In the genomic region with DNA sequence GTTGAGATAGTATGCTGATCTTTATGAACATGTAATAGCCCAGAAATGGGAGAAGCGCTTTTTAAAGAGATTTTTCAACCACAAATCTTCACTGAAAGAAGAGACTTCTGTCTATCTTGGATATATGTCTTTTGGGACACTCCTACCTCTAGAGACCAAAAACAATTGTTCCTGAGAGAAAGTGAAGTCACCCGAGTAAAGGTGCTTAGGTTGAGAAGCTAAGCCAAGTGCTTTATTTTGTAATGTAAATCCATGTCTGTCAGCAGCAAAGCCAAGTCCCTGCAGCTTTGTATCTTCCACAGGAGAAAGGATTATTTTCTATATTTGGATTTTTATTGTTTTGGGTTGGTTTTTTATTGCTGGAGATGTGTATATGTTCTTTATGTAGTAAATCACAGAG, we compare ENCODE assay signal across 37 cellular contexts.
"Had no signal": no experiment of that assay in that cellular context is flagged by ENCODE, and none has a peak within 500 bp of the region (broad histone marks: within the 10 kb centered on the region; RNA-seq: fewer than 3 reads in every experiment).

No MANE protein-coding gene starts in this region.

- H3K36me3 ChIP-seq: adrenal gland, esophagus muscularis mucosa, gastrocnemius medialis, heart left ventricle, WERI-Rb-1 had no signal

- H3K4me1 Mint-ChIP-seq: activated CD4-positive, alpha-beta T cell treated with anti-CD3 and anti-CD28 coated beads for 36 hours; activated CD4-positive, alpha-beta T cell treated with anti-CD3 and anti-CD28 coated beads, Interleukin-2, amount 10 ng/mL, durations not matched to agents 24 days and 14 days; activated CD8-positive, alpha-beta memory T cell treated with anti-CD3 and anti-CD28 coated beads, Interleukin-2, amount 10 ng/mL, durations not matched to agents 7 days and 5 days; activated naive CD4-positive, alpha-beta T cell treated with anti-CD3 and anti-CD28 coated beads, Interleukin-2, amount 50 U/mL, for 24 hours; activated naive CD8-positive, alpha-beta T cell treated with anti-CD3 and anti-CD28 coated beads for 36 hours; activated naive CD8-positive, alpha-beta T cell treated with anti-CD3 and anti-CD28 coated beads, Interleukin-2, amount 50 U/mL, for 24 hours had no signal

- H3K36me3 Mint-ChIP-seq: activated CD4-positive, alpha-beta memory T cell treated with anti-CD3 and anti-CD28 coated beads for 36 hours; activated CD8-positive, alpha-beta memory T cell treated with anti-CD3 and anti-CD28 coated beads, Interleukin-2, amount 10 ng/mL, durations not matched to agents 7 days and 5 days; activated naive CD4-positive, alpha-beta T cell treated with anti-CD3 and anti-CD28 coated beads, Interleukin-2, amount 50 U/mL, for 24 hours; activated naive CD8-positive, alpha-beta T cell treated with anti-CD3 and anti-CD28 coated beads for 36 hours had no signal

- H3K27ac ChIP-seq: adrenal gland, body of pancreas, esophagus muscularis mucosa, foreskin keratinocyte, gastrocnemius medialis, heart left ventricle, WERI-Rb-1 had no signal

- FAIRE-seq: colon had no signal

- H3K4me3 Mint-ChIP-seq: activated CD4-positive, alpha-beta memory T cell treated with anti-CD3 and anti-CD28 coated beads for 36 hours; activated CD4-positive, alpha-beta T cell treated with anti-CD3 and anti-CD28 coated beads for 36 hours; activated CD4-positive, alpha-beta T cell treated with anti-CD3 and anti-CD28 coated beads, Interleukin-2, amount 10 ng/mL, durations not matched to agents 24 days and 14 days; activated CD8-positive, alpha-beta memory T cell treated with anti-CD3 and anti-CD28 coated beads, Interleukin-2, amount 10 ng/mL, durations not matched to agents 7 days and 5 days; activated CD8-positive, alpha-beta T cell treated with anti-CD3 and anti-CD28 coated beads, Interleukin-2, amount 10 ng/mL, durations not matched to agents 7 days and 5 days; activated naive CD4-positive, alpha-beta T cell treated with anti-CD3 and anti-CD28 coated beads for 36 hours; activated naive CD4-positive, alpha-beta T cell treated with anti-CD3 and anti-CD28 coated beads, Interleukin-2, amount 50 U/mL, for 24 hours; activated naive CD8-positive, alpha-beta T cell treated with anti-CD3 and anti-CD28 coated beads for 36 hours; activated naive CD8-positive, alpha-beta T cell treated with anti-CD3 and anti-CD28 coated beads, Interleukin-2, amount 50 U/mL, for 24 hours; activated T-helper 1 cell treated with anti-CD3 and anti-CD28 coated beads, Interleukin-12 subunit alpha, Interleukin-12 subunit beta, Interleukin-2, Interleukin-4 antibody, amounts not matched to agents 30 ng/mL and 10 ng/mL and 1 ng/mL, durations not matched to agents 14 hours and 24 hours and 36 hours; effector memory CD8-positive, alpha-beta T cell; T-helper 1 cell treated with Interleukin-12 subunit alpha and Interleukin-12 subunit beta and Interleukin-4 antibody, amounts not matched to agents 30 μg/mL and 1 μg/mL, for 36 hours; T-helper 2 cell treated with Interferon-gamma antibody and Interleukin-4, amounts not matched to agents 5 μg/mL and 100 μg/mL, for 36 hours had no signal

- H3K27ac Mint-ChIP-seq: activated CD4-positive, alpha-beta memory T cell treated with anti-CD3 and anti-CD28 coated beads for 36 hours; activated CD4-positive, alpha-beta T cell treated with anti-CD3 and anti-CD28 coated beads for 36 hours; activated CD4-positive, alpha-beta T cell treated with anti-CD3 and anti-CD28 coated beads, Interleukin-2, amount 10 ng/mL, durations not matched to agents 24 days and 14 days; activated CD8-positive, alpha-beta memory T cell treated with anti-CD3 and anti-CD28 coated beads, Interleukin-2, amount 10 ng/mL, durations not matched to agents 7 days and 5 days; activated CD8-positive, alpha-beta T cell treated with anti-CD3 and anti-CD28 coated beads, Interleukin-2, amount 10 ng/mL, durations not matched to agents 7 days and 5 days; activated naive CD4-positive, alpha-beta T cell treated with anti-CD3 and anti-CD28 coated beads for 36 hours; activated naive CD4-positive, alpha-beta T cell treated with anti-CD3 and anti-CD28 coated beads, Interleukin-2, amount 50 U/mL, for 24 hours; activated naive CD8-positive, alpha-beta T cell treated with anti-CD3 and anti-CD28 coated beads for 36 hours; activated naive CD8-positive, alpha-beta T cell treated with anti-CD3 and anti-CD28 coated beads, Interleukin-2, amount 50 U/mL, for 24 hours; activated T-helper 1 cell treated with anti-CD3 and anti-CD28 coated beads, Interleukin-12 subunit alpha, Interleukin-12 subunit beta, Interleukin-2, Interleukin-4 antibody, amounts not matched to agents 30 ng/mL and 10 ng/mL and 1 ng/mL, durations not matched to agents 14 hours and 24 hours and 36 hours; activated T-helper 2 cell treated with anti-CD3 and anti-CD28 coated beads, Interferon-gamma antibody, Interleukin-2, Interleukin-4, amounts not matched to agents 10 μg/mL and 5 μg/mL and 100 μg/mL, durations not matched to agents 14 hours and 24 hours and 36 hours; effector memory CD8-positive, alpha-beta T cell; T-helper 1 cell treated with Interleukin-12 subunit alpha and Interleukin-12 subunit beta and Interleukin-4 antibody, amounts not matched to agents 30 μg/mL and 1 μg/mL, for 36 hours; T-helper 2 cell treated with Interferon-gamma antibody and Interleukin-4, amounts not matched to agents 5 μg/mL and 100 μg/mL, for 36 hours had no signal

- H3K9me3 ChIP-seq: adrenal gland, body of pancreas, esophagus muscularis mucosa, gastrocnemius medialis had no signal

- H3K27me3 ChIP-seq: adrenal gland, body of pancreas, esophagus muscularis mucosa, foreskin keratinocyte, gastrocnemius medialis, heart left ventricle had no signal

- H3K4me1 ChIP-seq: adrenal gland, body of pancreas, esophagus muscularis mucosa, foreskin keratinocyte, gastrocnemius medialis had no signal

- DNase-seq: activated CD4-positive, alpha-beta memory T cell treated with anti-CD3 and anti-CD28 coated beads for 36 hours; activated CD4-positive, alpha-beta T cell treated with anti-CD3 and anti-CD28 coated beads for 36 hours; activated CD4-positive, alpha-beta T cell treated with anti-CD3 and anti-CD28 coated beads, Interleukin-2, amount 10 ng/mL, durations not matched to agents 24 days and 14 days; activated CD4-positive, CD25-positive, alpha-beta regulatory T cell; activated CD4-positive, CD25-positive, alpha-beta regulatory T cell treated with anti-CD3 and anti-CD28 coated beads, Interleukin-2, amount 50 U/mL, for 72 hours; activated CD8-positive, alpha-beta memory T cell treated with anti-CD3 and anti-CD28 coated beads, Interleukin-2, amount 10 ng/mL, durations not matched to agents 7 days and 5 days; activated CD8-positive, alpha-beta memory T cell treated with anti-CD3 and anti-CD28 coated beads, Interleukin-2, amount 50 U/mL, for 4 hours; activated CD8-positive, alpha-beta T cell treated with anti-CD3 and anti-CD28 coated beads, Interleukin-2, amount 10 ng/mL, durations not matched to agents 7 days and 5 days; activated effector memory CD4-positive, alpha-beta T cell treated with anti-CD3 and anti-CD28 coated beads, Interleukin-2, amount 50 U/mL, for 16 hours; activated naive CD4-positive, alpha-beta T cell treated with anti-CD3 and anti-CD28 coated beads for 36 hours; activated naive CD8-positive, alpha-beta T cell treated with anti-CD3 and anti-CD28 coated beads for 36 hours; activated naive CD8-positive, alpha-beta T cell treated with anti-CD3 and anti-CD28 coated beads, Interleukin-2, amount 50 U/mL, for 24 hours; activated T-cell treated with anti-CD3 and anti-CD28 coated beads, Interleukin-2, amount 50 U/mL, for 1 hour; activated T-cell treated with anti-CD3 and anti-CD28 coated beads, Interleukin-2, amount 50 U/mL, for 48 hours; adrenal gland; amygdala; aorta; body of pancreas; caudate nucleus; cortex of kidney; dermis blood vessel endothelial cell; effector CD4-positive, alpha-beta T cell; effector memory CD8-positive, alpha-beta T cell; erythroblast; foreskin keratinocyte; gastrocnemius medialis; glutamatergic neuron; heart left ventricle; T1000; WERI-Rb-1 had no signal

- ATAC-seq: activated CD4-positive, alpha-beta T cell treated with anti-CD3 and anti-CD28 coated beads for 36 hours; activated CD8-positive, alpha-beta memory T cell treated with anti-CD3 and anti-CD28 coated beads, Interleukin-2, amount 10 ng/mL, durations not matched to agents 7 days and 5 days; activated CD8-positive, alpha-beta T cell treated with anti-CD3 and anti-CD28 coated beads, Interleukin-2, amount 10 ng/mL, durations not matched to agents 7 days and 5 days; activated naive CD8-positive, alpha-beta T cell treated with anti-CD3 and anti-CD28 coated beads, Interleukin-2, amount 50 U/mL, for 24 hours; body of pancreas; effector memory CD8-positive, alpha-beta T cell; foreskin keratinocyte; gastrocnemius medialis; heart left ventricle had no signal

- H3K4me3 ChIP-seq: adrenal gland, body of pancreas, esophagus muscularis mucosa, gastrocnemius medialis, heart left ventricle had no signal

- H3K9me3 Mint-ChIP-seq: activated naive CD4-positive, alpha-beta T cell treated with anti-CD3 and anti-CD28 coated beads for 36 hours; activated naive CD4-positive, alpha-beta T cell treated with anti-CD3 and anti-CD28 coated beads, Interleukin-2, amount 50 U/mL, for 24 hours; activated naive CD8-positive, alpha-beta T cell treated with anti-CD3 and anti-CD28 coated beads for 36 hours; activated naive CD8-positive, alpha-beta T cell treated with anti-CD3 and anti-CD28 coated beads, Interleukin-2, amount 50 U/mL, for 24 hours; activated T-helper 1 cell treated with anti-CD3 and anti-CD28 coated beads, Interleukin-12 subunit alpha, Interleukin-12 subunit beta, Interleukin-2, Interleukin-4 antibody, amounts not matched to agents 30 ng/mL and 10 ng/mL and 1 ng/mL, durations not matched to agents 14 hours and 24 hours and 36 hours; activated T-helper 2 cell treated with anti-CD3 and anti-CD28 coated beads, Interferon-gamma antibody, Interleukin-2, Interleukin-4, amounts not matched to agents 10 μg/mL and 5 μg/mL and 100 μg/mL, durations not matched to agents 14 hours and 24 hours and 36 hours; T-helper 1 cell treated with Interleukin-12 subunit alpha and Interleukin-12 subunit beta and Interleukin-4 antibody, amounts not matched to agents 30 μg/mL and 1 μg/mL, for 36 hours; T-helper 2 cell treated with Interferon-gamma antibody and Interleukin-4, amounts not matched to agents 5 μg/mL and 100 μg/mL, for 36 hours had no signal

- H3K27me3 Mint-ChIP-seq: activated CD4-positive, alpha-beta T cell treated with anti-CD3 and anti-CD28 coated beads, Interleukin-2, amount 10 ng/mL, durations not matched to agents 24 days and 14 days; activated CD8-positive, alpha-beta memory T cell treated with anti-CD3 and anti-CD28 coated beads, Interleukin-2, amount 10 ng/mL, durations not matched to agents 7 days and 5 days; activated naive CD4-positive, alpha-beta T cell treated with anti-CD3 and anti-CD28 coated beads, Interleukin-2, amount 50 U/mL, for 24 hours; activated naive CD8-positive, alpha-beta T cell treated with anti-CD3 and anti-CD28 coated beads for 36 hours had no signal
